In the genomic region with DNA sequence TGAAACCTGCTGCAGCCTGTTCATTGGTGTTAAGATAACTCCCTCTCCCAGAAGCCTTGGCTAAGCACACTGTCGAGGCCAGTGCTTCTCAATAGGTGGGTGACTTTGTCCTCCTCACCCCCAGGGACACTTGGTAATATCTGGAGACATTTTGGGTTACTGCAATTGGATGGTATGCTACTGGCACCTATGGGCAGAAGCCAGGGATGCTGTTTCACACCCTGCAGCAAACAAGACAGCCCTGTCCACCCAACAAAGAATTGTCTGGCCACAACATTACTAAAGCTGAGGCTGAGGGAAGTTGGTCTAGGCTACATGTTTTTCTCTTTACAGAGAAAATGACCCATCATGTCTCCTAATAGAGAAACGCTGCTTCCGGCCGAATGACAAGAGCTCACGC, we compare ENCODE assay signal across 9 cellular contexts. TPM values are rescaled to one million over a fixed set of nuclear protein-coding genes. Genes with fewer than 3 reads are reported as not detected.
"Had no signal": no experiment of that assay in that cellular context is flagged by ENCODE, and none has a peak within 500 bp of the region (broad histone marks: within the 10 kb centered on the region; RNA-seq: fewer than 3 reads in every experiment).

No MANE protein-coding gene starts in this region.

RNA-seq across cellular contexts. Expression of a gene that starts 4.9 kb away (rescaled TPM):
- total RNA-seq: activated naive CD4-positive, alpha-beta T cell treated with anti-CD3 and anti-CD28 coated beads for 36 hours; activated naive CD4-positive, alpha-beta T cell treated with anti-CD3 and anti-CD28 coated beads, Interleukin-2, amount 50 U/mL, for 72 hours; activated naive CD8-positive, alpha-beta T cell treated with anti-CD3 and anti-CD28 coated beads for 36 hours; activated naive CD8-positive, alpha-beta T cell treated with anti-CD3 and anti-CD28 coated beads, Interleukin-2, amount 10 ng/mL, durations not matched to agents 7 days and 5 days; activated T-cell treated with anti-CD3 and anti-CD28 coated beads, Interleukin-2, amount 50 U/mL, for 4 hours; activated T-cell treated with anti-CD3 and anti-CD28 coated beads, Interleukin-2, amount 50 U/mL, for 72 hours; activated T-helper 1 cell treated with anti-CD3 and anti-CD28 coated beads, Interleukin-12 subunit alpha, Interleukin-12 subunit beta, Interleukin-2, Interleukin-4 antibody, amounts not matched to agents 30 ng/mL and 10 ng/mL and 1 ng/mL, durations not matched to agents 14 hours and 24 hours and 36 hours; activated T-helper 2 cell treated with anti-CD3 and anti-CD28 coated beads, Interferon-gamma antibody, Interleukin-2, Interleukin-4, amounts not matched to agents 10 μg/mL and 5 μg/mL and 100 μg/mL, durations not matched to agents 14 hours and 24 hours and 36 hours; bronchial epithelial cell had no signal
